Comparison of ENCODE assay signal across 28 cellular contexts in genomic region chr2:46952171-46952570, GRCh38.
"Had no signal": no experiment of that assay in that cellular context is flagged by ENCODE, and none has a peak within 500 bp of the region (broad histone marks: within the 10 kb centered on the region; RNA-seq: fewer than 3 reads in every experiment).

No MANE protein-coding gene starts in this region.

- DNase-seq: cerebellar nuclear complex; cortex of kidney; effector memory CD4-positive, alpha-beta T cell; erythroblast; esophagus squamous epithelium; foreskin melanocyte; glutamatergic neuron; heart right ventricle; hippocampal formation; left cardiac atrium; left lung; mesenchymal stem cell; mucosa of descending colon; naive B cell; occipital lobe; ovary; posterior cingulate gyrus; psoas muscle; right cardiac atrium; stimulated activated CD4-positive, alpha-beta T cell treated with anti-CD3 and anti-CD28 coated beads, Interleukin-2, amount 100 ng/mL, for 24 hours; stimulated activated CD4-positive, alpha-beta T cell treated with anti-CD3 and anti-CD28 coated beads, Interleukin-4, amount 100 ng/mL, for 4 hours; stimulated activated naive B cell treated with anti-CD40 and anti-IgM and Interleukin-4, amounts not matched to agents 10 μg/mL and 1 μg/mL and 100 μg/mL, for 72 hours; stomach; tibial artery had no signal

- H3K9me3 Mint-ChIP-seq: mesothelial cell of epicardium; naive B cell; natural killer cell treated with Interleukin-12 subunit alpha and Interleukin-12 subunit beta and Interleukin-15 and Interleukin-18, amount 100 ng/mL, for 72 hours; neural progenitor cell; stimulated activated naive B cell treated with anti-CD40 and anti-IgM and Interleukin-4, amounts not matched to agents 10 μg/mL and 1 μg/mL and 100 μg/mL, for 72 hours; type B pancreatic cell had no signal

- H3K4me3 Mint-ChIP-seq: mesothelial cell of epicardium; natural killer cell treated with Interleukin-12 subunit alpha and Interleukin-12 subunit beta and Interleukin-15 and Interleukin-18, amount 100 ng/mL, for 72 hours; neural progenitor cell; type B pancreatic cell had no signal

- H3K36me3 Mint-ChIP-seq: natural killer cell treated with Interleukin-12 subunit alpha and Interleukin-12 subunit beta and Interleukin-15 and Interleukin-18, amount 100 ng/mL, for 72 hours had no signal

- H3K27me3 Mint-ChIP-seq: naive B cell; natural killer cell treated with Interleukin-12 subunit alpha and Interleukin-12 subunit beta and Interleukin-15 and Interleukin-18, amount 100 ng/mL, for 72 hours; stimulated activated naive B cell treated with anti-CD40 and anti-IgM and Interleukin-4, amounts not matched to agents 10 μg/mL and 1 μg/mL and 100 μg/mL, for 72 hours; type B pancreatic cell had no signal

- H3K27ac Mint-ChIP-seq: mesothelial cell of epicardium; natural killer cell treated with Interleukin-12 subunit alpha and Interleukin-12 subunit beta and Interleukin-15 and Interleukin-18, amount 100 ng/mL, for 72 hours; neural progenitor cell; type B pancreatic cell had no signal

- ATAC-seq: heart right ventricle; left cardiac atrium; left lung; mucosa of descending colon; natural killer cell treated with Interleukin-12 subunit alpha and Interleukin-12 subunit beta and Interleukin-15 and Interleukin-18, amount 100 ng/mL, for 72 hours; psoas muscle; right cardiac atrium; stimulated activated naive B cell treated with anti-CD40 and anti-IgM and Interleukin-4, amounts not matched to agents 10 μg/mL and 1 μg/mL and 100 μg/mL, for 72 hours had no signal
